8 cellular contexts compared by ENCODE assay signal in the genomic region with DNA sequence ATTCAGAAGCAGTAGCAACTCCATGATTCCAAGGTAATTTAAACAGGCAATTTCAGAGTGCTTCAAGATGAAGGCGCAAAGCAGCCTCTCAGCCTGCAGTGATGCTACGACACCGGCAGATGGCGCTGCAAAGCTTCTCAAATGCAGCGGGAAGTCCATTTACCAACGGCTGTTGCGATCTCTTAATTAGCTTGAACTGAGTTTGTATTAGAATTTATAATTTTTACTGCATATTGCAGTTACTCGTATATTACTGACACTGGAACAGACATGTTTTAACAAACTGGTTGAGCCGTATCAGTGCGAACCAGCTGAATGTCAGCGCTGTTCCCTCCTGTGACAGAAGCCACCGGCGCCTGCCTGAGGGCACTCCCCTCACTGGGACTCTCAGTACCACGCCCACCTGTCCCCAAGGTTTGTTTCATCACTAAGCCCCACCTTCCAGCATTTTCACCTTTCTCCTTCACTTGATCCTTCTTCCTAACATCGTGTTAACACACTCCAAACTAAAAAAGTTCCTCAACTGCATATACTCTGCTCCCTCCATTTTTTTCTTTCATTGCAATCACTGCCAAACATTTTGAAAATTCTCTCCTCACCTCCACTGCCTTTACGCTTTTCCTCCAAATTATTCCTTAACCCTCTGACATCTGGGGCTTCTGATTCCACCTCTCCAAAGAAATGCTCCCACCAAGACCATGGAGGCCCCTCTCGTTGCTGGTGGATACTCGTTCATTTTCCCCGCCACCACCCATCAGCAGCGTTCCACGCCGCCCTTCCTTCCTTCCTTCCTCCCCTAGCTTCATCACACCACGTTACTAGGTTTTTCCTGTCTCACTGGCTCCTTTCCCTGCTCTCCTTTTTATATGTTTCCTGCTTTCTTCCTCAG. TPM values are rescaled to one million over a fixed set of nuclear protein-coding genes. Genes with fewer than 3 reads are reported as not detected.
A peak's percentile ranks its signal among the peaks of the same experiment; 100 is the strongest.
DNase-seq lines count a peak whose midpoint lies in the region; ATAC-seq and TF ChIP-seq lines count a peak whose summit lies in the region.

No MANE protein-coding gene starts in this region.

- intact Hi-C loops in natural killer cell (cut with micrococcal nuclease) = loop anchor here (1.0 to 5.0 kb wide), 3 partner anchors 56 to 131 kb away; a partner anchor contains a TSS

- DNase-seq in GM12865 (ENCODE audit: low read depth) = peak; percentile 92
- DNase-seq in RPMI8226 = peak; percentile 87
- peak; percentile 88 for DNase-seq in fibroblast of mammary gland (ENCODE audit: low read depth)
- DNase-seq in natural killer cell = peak; percentile 76

- no peaks in the 10 kb centered on the region for H3K9me3 Mint-ChIP-seq in activated T-helper 17 cell treated with anti-CD3 and anti-CD28 coated beads, Interleukin-2, amount 50 U/mL, for 72 hours
- no peaks in the 10 kb centered on the region for H3K9me3 Mint-ChIP-seq in natural killer cell
- H3K9me3 Mint-ChIP-seq in stimulated activated memory B cell treated with anti-CD40 and anti-IgM and Interleukin-4, amounts not matched to agents 10 μg/mL and 1 μg/mL and 100 μg/mL, for 72 hours = no peaks in the 10 kb centered on the region

- TF ChIP-seq CTCF in GM12865 (IDR thresholded peaks at IDR 0.05; ENCODE audit: insufficient read depth, low read depth, low read length, missing control alignments) = peak; percentile 99
- peak; percentile 96 for TF ChIP-seq CTCF in LNCAP (IDR thresholded peaks at IDR 0.05)
- peak; percentile 99 for TF ChIP-seq CTCF in fibroblast of mammary gland (conservative IDR thresholded peaks at IDR 0.05; ENCODE audit: control insufficient read depth, insufficient read depth, low read depth, low read length)
- peak; percentile 94 for TF ChIP-seq CTCF in natural killer cell (IDR thresholded peaks at IDR 0.05)

- no peaks in the 10 kb centered on the region for H3K27me3 Mint-ChIP-seq in activated T-helper 17 cell treated with anti-CD3 and anti-CD28 coated beads, Interleukin-2, amount 50 U/mL, for 72 hours
- H3K27me3 Mint-ChIP-seq in natural killer cell (ENCODE audit: low read depth in 2 of 2) = no peaks in the 10 kb centered on the region
- H3K27me3 Mint-ChIP-seq in stimulated activated memory B cell treated with anti-CD40 and anti-IgM and Interleukin-4, amounts not matched to agents 10 μg/mL and 1 μg/mL and 100 μg/mL, for 72 hours = no peaks in the 10 kb centered on the region

- H3K4me3 ChIP-seq in GM12865 (ENCODE audit: low read depth, low read length) (peak overlapping the region; percentile 42), fibroblast of mammary gland (ENCODE audit: control insufficient read depth, low read depth, low read length) (no peak overlapping the region)

- ATAC-seq in activated T-helper 17 cell treated with anti-CD3 and anti-CD28 coated beads, Interleukin-2, amount 50 U/mL, for 72 hours (replicated peaks) = peak; percentile 83
- ATAC-seq in natural killer cell (peak; percentile 72 to 83 (median 72)), HG02970 (IDR thresholded peaks at IDR 0.05; ENCODE audit: low FRiP score, unreplicated experiment) (no peak)
- ATAC-seq in stimulated activated memory B cell treated with anti-CD40 and anti-IgM and Interleukin-4, amounts not matched to agents 10 μg/mL and 1 μg/mL and 100 μg/mL, for 72 hours = peak; percentile 92

- H3K27ac Mint-ChIP-seq in activated T-helper 17 cell treated with anti-CD3 and anti-CD28 coated beads, Interleukin-2, amount 50 U/mL, for 72 hours = peak overlapping the region; percentile 66
- peak overlapping the region; percentile 69 to 81 for H3K27ac Mint-ChIP-seq in natural killer cell
- H3K27ac Mint-ChIP-seq in stimulated activated memory B cell treated with anti-CD40 and anti-IgM and Interleukin-4, amounts not matched to agents 10 μg/mL and 1 μg/mL and 100 μg/mL, for 72 hours = peak overlapping the region; percentile 59

- peaks cover 34% of the 10 kb centered on the region for H3K4me1 Mint-ChIP-seq in activated T-helper 17 cell treated with anti-CD3 and anti-CD28 coated beads, Interleukin-2, amount 50 U/mL, for 72 hours
- peaks cover 32 to 34% of the 10 kb centered on the region in 2 donors for H3K4me1 Mint-ChIP-seq in natural killer cell
- peaks cover 30% of the 10 kb centered on the region for H3K4me1 Mint-ChIP-seq in stimulated activated memory B cell treated with anti-CD40 and anti-IgM and Interleukin-4, amounts not matched to agents 10 μg/mL and 1 μg/mL and 100 μg/mL, for 72 hours

- peak overlapping the region; percentile 87 for H3K4me3 Mint-ChIP-seq in activated T-helper 17 cell treated with anti-CD3 and anti-CD28 coated beads, Interleukin-2, amount 50 U/mL, for 72 hours
- peak overlapping the region; percentile 86 for H3K4me3 Mint-ChIP-seq in natural killer cell
- peak overlapping the region; percentile 85 for H3K4me3 Mint-ChIP-seq in stimulated activated memory B cell treated with anti-CD40 and anti-IgM and Interleukin-4, amounts not matched to agents 10 μg/mL and 1 μg/mL and 100 μg/mL, for 72 hours

- peaks cover 23% of the 10 kb centered on the region for H3K36me3 Mint-ChIP-seq in activated T-helper 17 cell treated with anti-CD3 and anti-CD28 coated beads, Interleukin-2, amount 50 U/mL, for 72 hours (ENCODE audit: low read depth)
- H3K36me3 Mint-ChIP-seq in natural killer cell = no peaks in the 10 kb centered on the region
- peaks cover under 1% of the 10 kb centered on the region for H3K36me3 Mint-ChIP-seq in stimulated activated memory B cell treated with anti-CD40 and anti-IgM and Interleukin-4, amounts not matched to agents 10 μg/mL and 1 μg/mL and 100 μg/mL, for 72 hours

RNA-seq across cellular contexts. Expression of a gene that starts 14.5 kb away (rescaled TPM):
- 100 to 1,000 TPM; 102 to 117 TPM for total RNA-seq in activated T-helper 17 cell treated with anti-CD3 and anti-CD28 coated beads, Interleukin-2, amount 50 U/mL, for 72 hours
- total RNA-seq in natural killer cell = 100 to 1,000 TPM; 137 to 208 (median 187) TPM

RNA-seq across cellular contexts. Expression of a gene that starts 15.3 kb away (rescaled TPM):
- 10 to 100 TPM; 22.1 to 23.1 TPM for total RNA-seq in activated T-helper 17 cell treated with anti-CD3 and anti-CD28 coated beads, Interleukin-2, amount 50 U/mL, for 72 hours
- total RNA-seq in natural killer cell = 10 to 100 TPM in 2 of 3 donors, 1 to 10 TPM in 1; 9.5 to 14.8 (median 13.9) TPM

RNA-seq across cellular contexts. Expression of a gene that starts 29.5 kb away (rescaled TPM):
- total RNA-seq in activated T-helper 17 cell treated with anti-CD3 and anti-CD28 coated beads, Interleukin-2, amount 50 U/mL, for 72 hours = 10 to 100 TPM; 65.0 to 98.2 TPM
- total RNA-seq in natural killer cell = 100 to 1,000 TPM in 2 of 3 donors, 10 to 100 TPM in 1; 91.4 to 138 (median 138) TPM

RNA-seq across cellular contexts. Expression of a gene that starts 52.5 kb away (rescaled TPM):
- 100 to 1,000 TPM; 362 to 675 TPM for total RNA-seq in activated T-helper 17 cell treated with anti-CD3 and anti-CD28 coated beads, Interleukin-2, amount 50 U/mL, for 72 hours
- 1,000 to 10,000 TPM; 1,807 to 2,048 (median 1,904) TPM for total RNA-seq in natural killer cell
